19 cellular contexts compared by ENCODE assay signal in the genomic region with DNA sequence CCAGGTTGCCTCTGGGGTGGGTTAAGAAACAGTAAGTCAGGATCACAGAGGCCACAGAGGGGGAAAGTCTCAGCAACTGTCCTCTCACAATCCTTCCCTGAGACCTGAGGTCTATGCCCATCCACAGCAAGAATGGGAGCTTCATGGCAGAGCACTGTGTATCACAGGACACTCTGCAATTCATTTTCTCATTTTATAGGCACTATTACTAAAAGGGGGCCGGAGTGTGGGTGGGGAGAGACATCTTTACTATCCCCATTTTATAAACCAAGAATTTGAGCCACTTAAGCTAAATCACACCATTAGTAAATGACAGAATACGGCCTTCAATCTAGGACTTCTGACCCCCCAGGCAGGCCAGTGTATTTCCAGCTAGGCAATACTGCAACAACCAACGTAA.
DNase-seq lines count a peak whose midpoint lies in the region; ATAC-seq, FAIRE-seq and TF ChIP-seq lines count a peak whose summit lies in the region.
"Had no signal": no experiment of that assay in that cellular context is flagged by ENCODE, and none has a peak within 500 bp of the region (broad histone marks: within the 10 kb centered on the region; RNA-seq: fewer than 3 reads in every experiment).

No MANE protein-coding gene starts in this region.

- H3K36me3 ChIP-seq in body of pancreas (replicated peaks in 1 of 2; ENCODE audit: insufficient read depth in 1 of 2, low read depth in 2 of 2) (no peaks in the 10 kb centered on the region), lung (ENCODE audit: control insufficient read depth in 2 of 2, insufficient read depth in 2 of 2, low read length in 2 of 2) (peaks cover 0 to 2% of the 10 kb centered on the region in 2 donors), sigmoid colon (peaks cover 0 to 8% (median 0%) of the 10 kb centered on the region in 4 donors)
- no peaks in the 10 kb centered on the region for H3K36me3 ChIP-seq in effector memory CD4-positive, alpha-beta T cell (ENCODE audit: control insufficient read depth, insufficient read depth, low read length)

- ATAC-seq in body of pancreas (no peak), lung (ENCODE audit: insufficient read depth, low FRiP score) (no peak)
- ATAC-seq: naive thymus-derived CD4-positive, alpha-beta T cell had no signal

- peaks cover 50% of the 10 kb centered on the region for H3K4me1 ChIP-seq in body of pancreas
- H3K4me1 ChIP-seq in lung (ENCODE audit: control insufficient read depth in 2 of 2, insufficient read depth in 2 of 2, low read length in 2 of 2): peaks cover 9 to 10% of the 10 kb centered on the region in 2 donors
- H3K4me1 ChIP-seq in sigmoid colon: peaks cover 0 to 54% (median 38%) of the 10 kb centered on the region in 4 donors
- H3K4me1 ChIP-seq in effector memory CD4-positive, alpha-beta T cell (ENCODE audit: control insufficient read depth, insufficient read depth, low read length, poor library complexity, severe bottlenecking): no peaks in the 10 kb centered on the region

- TF ChIP-seq CTCF in body of pancreas (IDR thresholded peaks at IDR 0.05) (no peak), lung (IDR thresholded peaks at IDR 0.05; ENCODE audit: control extremely low read depth, extremely low read depth) (no peak), sigmoid colon (IDR thresholded peaks at IDR 0.05) (no peak), GM13976 (IDR thresholded peaks at IDR 0.05; ENCODE audit: borderline replicate concordance, control extremely low read depth, extremely low read depth, insufficient read depth, missing control alignments) (no peak)

- WGBS in body of pancreas, 2 donors: 90 to 91% methylated on average over 3 of the region's 3 CpGs
- WGBS in lung, 2 donors: 92 to 95% methylated on average over 3 of the region's 3 CpGs
- 90 to 92% methylated on average over 3 of the region's 3 CpGs for WGBS in sigmoid colon, 2 donors

- no peak for TF ChIP-seq EP300 in sigmoid colon (IDR thresholded peaks at IDR 0.05)

- in situ Hi-C loops in GM13976 (cut with MboI; ENCODE audit: low sequenced_read_pairs, unreplicated experiment): no loop called here

- H3K4me3 ChIP-seq in body of pancreas: no peak overlapping the region
- H3K4me3 ChIP-seq in lung: no peak overlapping the region
- H3K4me3 ChIP-seq in sigmoid colon: no peak overlapping the region
- H3K4me3 ChIP-seq in effector memory CD4-positive, alpha-beta T cell (ENCODE audit: insufficient read depth, low read depth, low read length, poor library complexity, severe bottlenecking): no peak overlapping the region
- H3K4me3 ChIP-seq: GM12878, heart right ventricle, psoas muscle, stomach had no signal

- peak; percentile 21 for FAIRE-seq in GM12892 (lab: Jason Lieb, UNC)
- FAIRE-seq: GM12878, small intestine had no signal

- intact Hi-C loops in body of pancreas (cut with DNase I): no loop called here
- intact Hi-C loops in sigmoid colon (cut with DNase I): no loop called here

- no peak for TF ChIP-seq POLR2A in GM12892 (IDR thresholded peaks at IDR 0.05; ENCODE audit: low read depth, low read length)
- no peak for TF ChIP-seq POLR2A in body of pancreas (IDR thresholded peaks at IDR 0.05)
- TF ChIP-seq POLR2A in sigmoid colon (IDR thresholded peaks at IDR 0.05): no peak

- no peaks in the 10 kb centered on the region for H3K27me3 ChIP-seq in body of pancreas
- H3K27me3 ChIP-seq in lung (ENCODE audit: control insufficient read depth, insufficient read depth): no peaks in the 10 kb centered on the region
- H3K27me3 ChIP-seq in sigmoid colon: no peaks in the 10 kb centered on the region
- no peaks in the 10 kb centered on the region for H3K27me3 ChIP-seq in effector memory CD4-positive, alpha-beta T cell (replicated peaks; ENCODE audit: control insufficient read depth, insufficient read depth, low read length, poor library complexity, severe bottlenecking)
- H3K27me3 ChIP-seq: heart right ventricle, stomach had no signal

- no peaks in the 10 kb centered on the region for H3K9me3 ChIP-seq in body of pancreas
- no peaks in the 10 kb centered on the region for H3K9me3 ChIP-seq in lung (ENCODE audit: control insufficient read depth in 2 of 2, insufficient read depth in 1 of 2, low read length in 1 of 2)
- no peaks in the 10 kb centered on the region for H3K9me3 ChIP-seq in sigmoid colon
- H3K9me3 ChIP-seq in effector memory CD4-positive, alpha-beta T cell (ENCODE audit: control insufficient read depth, low read length): no peaks in the 10 kb centered on the region
- H3K9me3 ChIP-seq: psoas muscle, stomach had no signal

- H3K27ac ChIP-seq in body of pancreas (peak overlapping the region; percentile 18 to 65 (median 32)), lung (ENCODE audit: low read depth in 1 of 2, low read length in 1 of 2) (peak overlapping the region; percentile 2 to 31), sigmoid colon (peak overlapping the region; percentile 10 to 51 (median 43))
- H3K27ac ChIP-seq in effector memory CD4-positive, alpha-beta T cell (ENCODE audit: insufficient read depth, low read length, poor library complexity, severe bottlenecking): no peak overlapping the region
- H3K27ac ChIP-seq: psoas muscle, RWPE1 had no signal

- DNase-seq in GM12892 (ENCODE audit: insufficient read length): no peak
- no peak for DNase-seq in body of pancreas
- no peak for DNase-seq in lung (ENCODE audit: low spot score)
- DNase-seq in sigmoid colon: no peak
- no peak for DNase-seq in effector memory CD4-positive, alpha-beta T cell
- DNase-seq in activated effector memory CD4-positive, alpha-beta T cell treated with Interleukin-2 at 50 U/mL for 16 hours: no peak
- no peak for DNase-seq in GM13976 (ENCODE audit: low spot score)
- DNase-seq in SKM-1 (lab: John Stamatoyannopoulos, UW; ENCODE audit: unreplicated experiment): no peak
- DNase-seq: activated CD4-positive, alpha-beta T cell treated with anti-CD3 and anti-CD28 coated beads, Interleukin-2, amount 10 ng/mL, durations not matched to agents 24 days and 14 days; heart right ventricle; naive thymus-derived CD4-positive, alpha-beta T cell; NCI-H1930; psoas muscle; small intestine; stimulated activated CD4-positive, alpha-beta T cell treated with anti-CD3 and anti-CD28 coated beads, Interleukin-4, amount 100 ng/mL, for 24 hours; stomach; SW 1271 had no signal
